ENCODE assay signal across 9 cellular contexts in the genomic region with DNA sequence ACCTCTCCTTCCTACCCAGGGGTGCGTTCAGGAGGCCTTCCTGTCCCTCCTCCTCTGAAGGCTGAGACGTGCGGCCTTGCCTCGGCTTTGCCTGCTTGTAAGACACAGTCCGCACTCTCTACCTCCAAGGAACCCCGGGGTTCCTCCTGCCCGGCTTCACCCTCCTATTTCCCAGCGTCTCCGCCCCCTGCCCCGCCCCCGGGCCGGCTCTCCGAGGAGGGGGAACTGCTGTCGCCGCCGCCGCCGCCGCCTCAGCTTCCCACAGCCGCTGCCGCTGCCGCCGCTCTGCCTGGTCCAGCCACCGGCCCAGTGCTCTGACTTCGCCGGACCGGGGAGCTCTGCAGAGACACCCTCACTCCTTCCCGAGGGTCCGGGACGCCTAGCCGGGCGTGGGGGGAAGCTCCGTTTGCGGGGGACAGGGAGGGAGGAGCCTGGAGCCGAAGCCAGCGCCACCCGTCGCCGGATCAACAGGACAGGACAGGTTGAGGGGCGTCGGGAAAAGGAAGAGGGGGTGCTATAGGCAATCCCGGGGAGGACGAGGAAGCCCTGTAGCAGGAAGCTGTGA. TPM values are rescaled to one million over a fixed set of nuclear protein-coding genes. Genes with fewer than 3 reads are reported as not detected.
A peak's percentile ranks its signal among the peaks of the same experiment; 100 is the strongest.
DNase-seq lines count a peak whose midpoint lies in the region; FAIRE-seq and TF ChIP-seq lines count a peak whose summit lies in the region.
"Had no signal": no experiment of that assay in that cellular context is flagged by ENCODE, and none has a peak within 500 bp of the region (broad histone marks: within the 10 kb centered on the region; RNA-seq: fewer than 3 reads in every experiment).

No MANE protein-coding gene starts in this region.

- H4K20me1 ChIP-seq in keratinocyte (ENCODE audit: control insufficient read depth, extremely low read depth, insufficient read depth, low read length), result no peaks in the 10 kb centered on the region

- H3K9me3 Mint-ChIP-seq in T-helper 2 cell treated with Interferon-gamma antibody and Interleukin-4, amounts not matched to agents 5 μg/mL and 100 μg/mL, for 36 hours, result no peaks in the 10 kb centered on the region

- H3K36me3 Mint-ChIP-seq in T-helper 2 cell treated with Interferon-gamma antibody and Interleukin-4, amounts not matched to agents 5 μg/mL and 100 μg/mL, for 36 hours (ENCODE audit: low read depth), result peaks cover 15% of the 10 kb centered on the region

- H3K9me1 ChIP-seq in keratinocyte (ENCODE audit: control insufficient read depth, extremely low read depth, insufficient read depth, low read length), result peaks cover 2% of the 10 kb centered on the region

- peak overlapping the region; percentile 77 for H3K9ac ChIP-seq in keratinocyte (ENCODE audit: control insufficient read depth, extremely low read depth, insufficient read depth, low read length)

- H3K36me3 ChIP-seq in brain microvascular endothelial cell (replicated peaks), result no peaks in the 10 kb centered on the region
- peaks cover 0 to 4% of the 10 kb centered on the region in 2 experiments for H3K36me3 ChIP-seq in keratinocyte (ENCODE audit: control insufficient read depth in 2 of 2, extremely low read depth in 1 of 2, insufficient read depth in 2 of 2, low read length in 2 of 2)

- no peak for FAIRE-seq in keratinocyte (lab: Jason Lieb, UNC)

- H3K4me1 ChIP-seq in keratinocyte (ENCODE audit: control insufficient read depth, extremely low read depth, insufficient read depth, low read length), result peaks cover 44% of the 10 kb centered on the region

- peak overlapping the region; percentile 27 for H3K4me3 ChIP-seq in brain microvascular endothelial cell (ENCODE audit: low read depth, low read length)
- peak overlapping the region; percentile 59 to 81 (median 66) for H3K4me3 ChIP-seq in keratinocyte (ENCODE audit: control insufficient read depth in 2 of 3, extremely low read depth in 1 of 3, insufficient read depth in 2 of 3, low read depth in 1 of 3, low read length in 3 of 3)

- DNase-seq in Daoy (ENCODE audit: low read depth) (peak; percentile 72), brain microvascular endothelial cell (no peak), keratinocyte (ENCODE audit: low read depth, low spot score) (no peak), HCEC 1CT (no peak), epidermal melanocyte (ENCODE audit: insufficient read length, low spot score) (no peak), occipital lobe (lab: John Stamatoyannopoulos, UW) (no peak)
- peak; percentile 37 for DNase-seq in T-helper 2 cell treated with Interferon-gamma antibody and Interleukin-4, amounts not matched to agents 5 μg/mL and 100 μg/mL, for 36 hours (ENCODE audit: low spot score)
- peak in 2 of 3 donors; percentile 37 to 57 for DNase-seq in stimulated activated CD4-positive, alpha-beta T cell treated with anti-CD3 and anti-CD28 coated beads, Interleukin-12 subunit alpha, Interleukin-12 subunit beta, amount 100 ng/mL, for 48 hours (ENCODE audit: low read depth in 2 of 3, low spot score in 1 of 3)

- H3K79me2 ChIP-seq in keratinocyte (ENCODE audit: control insufficient read depth, insufficient read depth, low read length), result peaks cover 17% of the 10 kb centered on the region

- dilution Hi-C loops in keratinocyte (cut with MboI; ENCODE audit: extremely low pct_ligation_motif_present, low sequenced_read_pairs), result no loop called here

- peak overlapping the region; percentile 44 for H2AFZ ChIP-seq in keratinocyte (ENCODE audit: control insufficient read depth, low read length)

- H3K27me3 Mint-ChIP-seq in T-helper 2 cell treated with Interferon-gamma antibody and Interleukin-4, amounts not matched to agents 5 μg/mL and 100 μg/mL, for 36 hours (ENCODE audit: low read depth), result peaks cover 37% of the 10 kb centered on the region

- peak overlapping the region; percentile 76 for H3K4me3 Mint-ChIP-seq in T-helper 2 cell treated with Interferon-gamma antibody and Interleukin-4, amounts not matched to agents 5 μg/mL and 100 μg/mL, for 36 hours

- H3K4me1 Mint-ChIP-seq in T-helper 2 cell treated with Interferon-gamma antibody and Interleukin-4, amounts not matched to agents 5 μg/mL and 100 μg/mL, for 36 hours (ENCODE audit: low read depth), result peaks cover 27% of the 10 kb centered on the region

- TF ChIP-seq CTCF in brain microvascular endothelial cell (IDR thresholded peaks at IDR 0.05; ENCODE audit: low read depth, low read length, missing control alignments) (no peak), keratinocyte (optimal IDR thresholded peaks at IDR 0.05 in 1 of 3, IDR thresholded peaks at IDR 0.05 in 1 of 3, conservative IDR thresholded peaks at IDR 0.05 in 1 of 3; ENCODE audit: extremely low read depth in 1 of 3, insufficient read depth in 2 of 3, low read length in 3 of 3) (peak in 1 of 3 experiments; percentile 0)

- peak overlapping the region; percentile 74 for H3K27ac Mint-ChIP-seq in T-helper 2 cell treated with Interferon-gamma antibody and Interleukin-4, amounts not matched to agents 5 μg/mL and 100 μg/mL, for 36 hours

- H3K27me3 ChIP-seq in brain microvascular endothelial cell (replicated peaks), result peaks cover 23% of the 10 kb centered on the region
- H3K27me3 ChIP-seq in keratinocyte (ENCODE audit: control insufficient read depth, extremely low read depth, insufficient read depth, low read length), result no peaks in the 10 kb centered on the region

- H3K27ac ChIP-seq in brain microvascular endothelial cell (no peak overlapping the region), keratinocyte (ENCODE audit: control insufficient read depth, insufficient read depth, low read length) (peak overlapping the region; percentile 62)

- no peaks in the 10 kb centered on the region for H3K9me3 ChIP-seq in keratinocyte (ENCODE audit: control insufficient read depth, low read depth, low read length)

- H3K4me2 ChIP-seq in keratinocyte (ENCODE audit: control insufficient read depth, extremely low read depth, insufficient read depth, low read depth, low read length), result peak overlapping the region; percentile 99

- in situ Hi-C loops in brain microvascular endothelial cell (cut with HindIII; ENCODE audit: low pct_ligation_motif_present, low sequenced_read_pairs), result no loop called here

RNA-seq across cellular contexts. Expression of a gene that starts 1.2 kb away (rescaled TPM):
- 1.5 and 3.0 TPM in 2 replicates for total RNA-seq in Daoy (2014; rRNA removed; shearing (Covaris generic))
- 27.4 to 46.9 TPM (median 30.4 TPM) in 3 replicates for polyA plus RNA-seq in keratinocyte
- 14.9 TPM for polyA plus RNA-seq in keratinocyte (2011; ENCODE audit: low read depth)
- polyA plus RNA-seq in keratinocyte (2011; cell fraction: cytosol; rRNA removed), result 45.9 and 47.6 TPM in 2 replicates
- polyA plus RNA-seq in keratinocyte (2011; cell fraction: nucleus; rRNA removed), result 165 and 202 TPM in 2 replicates
- 29.9 and 49.7 TPM in 2 replicates for polyA plus RNA-seq in keratinocyte (2012; ENCODE audit: low replicate concordance)
- polyA minus RNA-seq in keratinocyte, result 24.2 to 86.0 TPM (median 49.7 TPM) in 3 replicates
- 28.6 TPM for polyA minus RNA-seq in keratinocyte (2011; cell fraction: cytosol; rRNA and poly(A)+ RNA removed)
- polyA minus RNA-seq in keratinocyte (2011; cell fraction: nucleus; rRNA and poly(A)+ RNA removed), result 29.1 and 38.2 TPM in 2 replicates
- 18.2 TPM for total RNA-seq in occipital lobe

RNA-seq across cellular contexts. Expression of a gene that starts 2.9 kb away (rescaled TPM):
- 2.3 and 6.6 TPM in 2 replicates for total RNA-seq in Daoy (2014; rRNA removed; shearing (Covaris generic))
- polyA plus RNA-seq in keratinocyte, result 6.8 to 10.0 TPM (median 9.1 TPM) in 3 replicates
- polyA plus RNA-seq in keratinocyte (2011; ENCODE audit: low read depth), result 1.5 TPM
- polyA plus RNA-seq in keratinocyte (2011; cell fraction: cytosol; rRNA removed), result 4.8 and 8.1 TPM in 2 replicates
- polyA plus RNA-seq in keratinocyte (2011; cell fraction: nucleus; rRNA removed), result 16.7 and 21.2 TPM in 2 replicates
- 8.4 and 13.7 TPM in 2 replicates for polyA plus RNA-seq in keratinocyte (2012; ENCODE audit: low replicate concordance)
- 6.2 to 11.8 TPM (median 7.6 TPM) in 3 replicates for polyA minus RNA-seq in keratinocyte
- polyA minus RNA-seq in keratinocyte (2011; cell fraction: cytosol; rRNA and poly(A)+ RNA removed), result 16.3 TPM
- 13.6 and 16.1 TPM in 2 replicates for polyA minus RNA-seq in keratinocyte (2011; cell fraction: nucleus; rRNA and poly(A)+ RNA removed)
- 3.7 TPM for total RNA-seq in occipital lobe

RNA-seq across cellular contexts. Expression of a gene that starts 6.7 kb away (rescaled TPM):
- total RNA-seq in Daoy (2014; rRNA removed; shearing (Covaris generic)), result 7.0 and 8.6 TPM in 2 replicates
- 13.1 to 51.3 TPM (median 22.0 TPM) in 3 replicates for polyA plus RNA-seq in keratinocyte
- polyA plus RNA-seq in keratinocyte (2011; ENCODE audit: low read depth), result 14.3 TPM
- polyA plus RNA-seq in keratinocyte (2011; cell fraction: cytosol; rRNA removed), result 15.8 and 16.7 TPM in 2 replicates
- polyA plus RNA-seq in keratinocyte (2011; cell fraction: nucleus; rRNA removed), result 47.0 and 51.6 TPM in 2 replicates
- polyA plus RNA-seq in keratinocyte (2012; ENCODE audit: low replicate concordance), result 19.7 and 32.4 TPM in 2 replicates
- 11.3 to 63.6 TPM (median 19.1 TPM) in 3 replicates for polyA minus RNA-seq in keratinocyte
- polyA minus RNA-seq in keratinocyte (2011; cell fraction: cytosol; rRNA and poly(A)+ RNA removed), result 5.2 TPM
- 9.8 and 14.5 TPM in 2 replicates for polyA minus RNA-seq in keratinocyte (2011; cell fraction: nucleus; rRNA and poly(A)+ RNA removed)
- 17.2 TPM for total RNA-seq in occipital lobe

RNA-seq across cellular contexts. Expression of a gene that starts 9.5 kb away (rescaled TPM):
- not detected in 2 replicates for total RNA-seq in Daoy (2014; rRNA removed; shearing (Covaris generic))
- not detected in 3 replicates for polyA plus RNA-seq in keratinocyte
- polyA plus RNA-seq in keratinocyte (2011; ENCODE audit: low read depth), result not detected
- polyA plus RNA-seq in keratinocyte (2011; cell fraction: cytosol; rRNA removed), result not detected in 2 replicates
- not detected in 2 replicates for polyA plus RNA-seq in keratinocyte (2011; cell fraction: nucleus; rRNA removed)
- polyA plus RNA-seq in keratinocyte (2012; ENCODE audit: low replicate concordance), result 0.07 TPM in 1 of 2 replicates, not detected in the other
- polyA minus RNA-seq in keratinocyte, result not detected in 3 replicates
- not detected for polyA minus RNA-seq in keratinocyte (2011; cell fraction: cytosol; rRNA and poly(A)+ RNA removed)
- not detected in 2 replicates for polyA minus RNA-seq in keratinocyte (2011; cell fraction: nucleus; rRNA and poly(A)+ RNA removed)
- total RNA-seq in occipital lobe, result not detected
- total RNA-seq: glomerular endothelial cell had no signal

RNA-seq across cellular contexts. Expression of a gene that starts 12.7 kb away (rescaled TPM):
- not detected in 2 replicates for total RNA-seq in Daoy (2014; rRNA removed; shearing (Covaris generic))
- not detected in 3 replicates for polyA plus RNA-seq in keratinocyte
- not detected for polyA plus RNA-seq in keratinocyte (2011; ENCODE audit: low read depth)
- polyA plus RNA-seq in keratinocyte (2011; cell fraction: cytosol; rRNA removed), result not detected in 2 replicates
- not detected in 2 replicates for polyA plus RNA-seq in keratinocyte (2011; cell fraction: nucleus; rRNA removed)
- not detected in 2 replicates for polyA plus RNA-seq in keratinocyte (2012; ENCODE audit: low replicate concordance)
- polyA minus RNA-seq in keratinocyte, result not detected in 3 replicates
- polyA minus RNA-seq in keratinocyte (2011; cell fraction: cytosol; rRNA and poly(A)+ RNA removed), result not detected
- not detected in 2 replicates for polyA minus RNA-seq in keratinocyte (2011; cell fraction: nucleus; rRNA and poly(A)+ RNA removed)
- not detected for total RNA-seq in occipital lobe
- total RNA-seq: glomerular endothelial cell had no signal

Comparison
In these comparisons a context has a peak if more than half of its experiments do, and no peak if none do; other contexts are left out.
1. DNase-seq: peak in Daoy (single experiment), T-helper 2 cell treated with Interferon-gamma antibody and Interleukin-4, amounts not matched to agents 5 μg/mL and 100 μg/mL, for 36 hours (single experiment) and stimulated activated CD4-positive, alpha-beta T cell treated with anti-CD3 and anti-CD28 coated beads, Interleukin-12 subunit alpha, Interleukin-12 subunit beta, amount 100 ng/mL, for 48 hours (2 of 3); none in brain microvascular endothelial cell (single experiment), keratinocyte (single experiment), HCEC 1CT (single experiment), epidermal melanocyte (single experiment) and occipital lobe (single experiment).